In the genomic region with DNA sequence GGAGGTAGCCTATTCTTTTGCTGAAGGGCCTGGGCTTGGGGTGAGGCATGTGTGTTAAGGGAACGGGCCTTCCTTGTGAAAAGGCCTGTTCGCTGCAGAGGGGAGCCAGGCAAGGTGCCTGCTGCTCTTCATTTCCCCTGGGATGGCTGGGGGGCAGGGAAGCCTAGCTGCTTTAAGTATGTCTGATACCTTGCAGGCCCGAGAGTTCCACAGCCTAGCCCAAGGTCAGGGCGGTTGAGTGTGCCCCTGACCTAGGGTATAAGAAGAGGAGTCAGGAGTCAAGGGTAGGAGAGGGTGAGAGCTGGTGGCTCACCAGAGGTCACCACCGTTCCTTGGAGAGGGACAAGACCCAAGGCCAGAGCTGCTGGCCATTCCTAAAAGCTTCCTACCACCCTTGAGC, we compare ENCODE assay signal across 19 cellular contexts.
"Had no signal": no experiment of that assay in that cellular context is flagged by ENCODE, and none has a peak within 500 bp of the region (broad histone marks: within the 10 kb centered on the region; RNA-seq: fewer than 3 reads in every experiment).

No MANE protein-coding gene starts in this region.

- FAIRE-seq: small intestine had no signal

- H3K4me3 Mint-ChIP-seq: naive thymus-derived CD4-positive, alpha-beta T cell; nephron progenitor cell; stimulated activated effector memory CD8-positive, alpha-beta T cell treated with anti-CD3 and anti-CD28 coated beads, Interleukin-12 subunit alpha, Interleukin-12 subunit beta, amount 100 ng/mL, for 72 hours had no signal

- H3K27ac ChIP-seq: colonic mucosa, neutrophil had no signal

- DNase-seq: cerebellar nuclear complex; colonic mucosa; effector CD4-positive, alpha-beta T cell; foreskin melanocyte; hippocampal formation; left colon; left ventricle myocardium superior; naive thymus-derived CD4-positive, alpha-beta T cell; nephron progenitor cell; right cardiac atrium; small intestine; stimulated activated CD4-positive, alpha-beta T cell treated with anti-CD3 and anti-CD28 coated beads, Interleukin-2, amount 100 ng/mL, for 48 hours; stimulated activated naive CD8-positive, alpha-beta T cell treated with anti-CD3 and anti-CD28 coated beads, Interleukin-15, Interleukin-2, amounts not matched to agents 100 U/mL and 50 U/mL, for 24 hours had no signal

- H3K9me3 Mint-ChIP-seq: naive thymus-derived CD4-positive, alpha-beta T cell; nephron progenitor cell; stimulated activated effector memory CD8-positive, alpha-beta T cell treated with anti-CD3 and anti-CD28 coated beads, Interleukin-12 subunit alpha, Interleukin-12 subunit beta, amount 100 ng/mL, for 72 hours had no signal

- H3K36me3 Mint-ChIP-seq: naive thymus-derived CD4-positive, alpha-beta T cell; stimulated activated effector memory CD8-positive, alpha-beta T cell treated with anti-CD3 and anti-CD28 coated beads, Interleukin-12 subunit alpha, Interleukin-12 subunit beta, amount 100 ng/mL, for 72 hours had no signal

- H3K27me3 ChIP-seq: colonic mucosa, heart left ventricle, tibial nerve had no signal

- H3K4me3 ChIP-seq: colonic mucosa, heart left ventricle, lung, tibial nerve had no signal

- H3K27ac Mint-ChIP-seq: nephron progenitor cell; progenitor cell of endocrine pancreas; stimulated activated effector memory CD8-positive, alpha-beta T cell treated with anti-CD3 and anti-CD28 coated beads, Interleukin-12 subunit alpha, Interleukin-12 subunit beta, amount 100 ng/mL, for 72 hours had no signal

- H3K36me3 ChIP-seq: colonic mucosa, neutrophil had no signal

- H3K27me3 Mint-ChIP-seq: progenitor cell of endocrine pancreas had no signal

- H3K9me3 ChIP-seq: colonic mucosa, heart left ventricle, neutrophil, tibial nerve had no signal
